ENCODE assay signal across 1 cellular context in the genomic region with DNA sequence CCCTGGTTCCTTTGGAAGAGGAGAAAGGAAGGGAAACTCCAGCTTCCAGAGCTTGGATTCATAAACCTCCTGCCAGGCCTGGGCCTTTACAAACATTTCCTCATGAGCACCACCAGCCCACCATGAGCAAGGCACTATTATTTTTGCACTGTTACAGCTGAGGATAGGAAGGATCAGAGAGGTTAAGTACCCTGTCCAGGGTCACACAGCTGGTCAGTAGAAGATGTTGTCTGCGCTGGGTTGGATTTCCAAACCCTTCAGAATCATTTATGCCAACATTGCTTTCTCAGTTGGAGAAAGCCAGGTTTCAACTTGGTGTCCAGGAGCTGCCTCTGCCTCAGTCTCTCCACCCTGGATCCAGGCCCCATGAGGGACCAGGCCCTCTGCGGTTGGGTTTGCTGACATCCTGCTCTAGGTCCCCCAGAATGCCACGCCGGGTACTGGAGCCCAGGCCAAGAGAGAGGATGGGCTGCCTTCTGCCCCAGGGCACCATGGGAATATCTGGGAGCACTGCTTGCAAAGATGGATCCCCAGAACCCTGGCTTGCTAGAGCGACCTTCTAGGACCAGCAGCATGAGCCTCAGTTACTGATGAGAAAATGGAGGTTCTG.
TF ChIP-seq lines count a peak whose summit lies in the region.

No MANE protein-coding gene starts in this region.

TF ChIP-seq in K562, 482 proteins besides CTCF, POLR2A, EP300 and RAD21 (continued from another document):
- TF ChIP-seq, protein P1, sequence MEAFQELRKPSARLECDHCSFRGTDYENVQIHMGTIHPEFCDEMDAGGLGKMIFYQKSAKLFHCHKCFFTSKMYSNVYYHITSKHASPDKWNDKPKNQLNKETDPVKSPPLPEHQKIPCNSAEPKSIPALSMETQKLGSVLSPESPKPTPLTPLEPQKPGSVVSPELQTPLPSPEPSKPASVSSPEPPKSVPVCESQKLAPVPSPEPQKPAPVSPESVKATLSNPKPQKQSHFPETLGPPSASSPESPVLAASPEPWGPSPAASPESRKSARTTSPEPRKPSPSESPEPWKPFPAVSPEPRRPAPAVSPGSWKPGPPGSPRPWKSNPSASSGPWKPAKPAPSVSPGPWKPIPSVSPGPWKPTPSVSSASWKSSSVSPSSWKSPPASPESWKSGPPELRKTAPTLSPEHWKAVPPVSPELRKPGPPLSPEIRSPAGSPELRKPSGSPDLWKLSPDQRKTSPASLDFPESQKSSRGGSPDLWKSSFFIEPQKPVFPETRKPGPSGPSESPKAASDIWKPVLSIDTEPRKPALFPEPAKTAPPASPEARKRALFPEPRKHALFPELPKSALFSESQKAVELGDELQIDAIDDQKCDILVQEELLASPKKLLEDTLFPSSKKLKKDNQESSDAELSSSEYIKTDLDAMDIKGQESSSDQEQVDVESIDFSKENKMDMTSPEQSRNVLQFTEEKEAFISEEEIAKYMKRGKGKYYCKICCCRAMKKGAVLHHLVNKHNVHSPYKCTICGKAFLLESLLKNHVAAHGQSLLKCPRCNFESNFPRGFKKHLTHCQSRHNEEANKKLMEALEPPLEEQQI (IDR thresholded peaks at IDR 0.05): no peak
- no peak for TF ChIP-seq SREBF2 (CRISPR knock-in tag; IDR thresholded peaks at IDR 0.05)
- TF ChIP-seq RBM25 (IDR thresholded peaks at IDR 0.05; ENCODE audit: low read depth, low read length, severe bottlenecking): peak; percentile 42
- TF ChIP-seq RCOR1 (IDR thresholded peaks at IDR 0.05; ENCODE audit: borderline replicate concordance in 1 of 2, low read depth in 2 of 2, low read length in 2 of 2): 0 out of 4 replicates have a peak, but pooled peaks of 1 of the 2 experiments have one; percentile 15
- TF ChIP-seq NR3C1 (CRISPR knock-in tag; IDR thresholded peaks at IDR 0.05): no peak
- no peak for TF ChIP-seq PTTG1 (tag; IDR thresholded peaks at IDR 0.05; ENCODE audit: low read depth)
- no peak for TF ChIP-seq TBL1XR1 (IDR thresholded peaks at IDR 0.05; ENCODE audit: low read length in 2 of 2)
